ENCODE assay signal across 22 cellular contexts in genomic region chr2:235598842-235599531, GRCh38.
"Had no signal": no experiment of that assay in that cellular context is flagged by ENCODE, and none has a peak within 500 bp of the region (broad histone marks: within the 10 kb centered on the region; RNA-seq: fewer than 3 reads in every experiment).

No MANE protein-coding gene starts in this region.

- ATAC-seq: activated CD4-positive, alpha-beta T cell treated with anti-CD3 and anti-CD28 coated beads for 36 hours had no signal

- H3K36me3 Mint-ChIP-seq: activated naive CD8-positive, alpha-beta T cell treated with anti-CD3 and anti-CD28 coated beads, Interleukin-2, amount 10 ng/mL, durations not matched to agents 7 days and 5 days had no signal

- H3K4me1 ChIP-seq: adrenal gland had no signal

- H3K4me1 Mint-ChIP-seq: activated CD4-positive, alpha-beta memory T cell treated with anti-CD3 and anti-CD28 coated beads, Interleukin-2, amount 10 ng/mL, durations not matched to agents 7 days and 5 days; activated CD4-positive, alpha-beta T cell treated with anti-CD3 and anti-CD28 coated beads for 36 hours; activated naive CD8-positive, alpha-beta T cell treated with anti-CD3 and anti-CD28 coated beads, Interleukin-2, amount 10 ng/mL, durations not matched to agents 7 days and 5 days had no signal

- H3K36me3 ChIP-seq: adrenal gland, Peyer's patch had no signal

- H3K9me3 ChIP-seq: adrenal gland, Peyer's patch had no signal

- H3K27me3 Mint-ChIP-seq: activated CD4-positive, alpha-beta memory T cell treated with anti-CD3 and anti-CD28 coated beads, Interleukin-2, amount 10 ng/mL, durations not matched to agents 7 days and 5 days; activated naive CD8-positive, alpha-beta T cell treated with anti-CD3 and anti-CD28 coated beads, Interleukin-2, amount 10 ng/mL, durations not matched to agents 7 days and 5 days had no signal

- H3K27ac ChIP-seq: adrenal gland, RWPE1, VCaP had no signal

- H3K4me3 Mint-ChIP-seq: activated CD4-positive, alpha-beta memory T cell treated with anti-CD3 and anti-CD28 coated beads, Interleukin-2, amount 10 ng/mL, durations not matched to agents 7 days and 5 days; activated CD4-positive, alpha-beta T cell treated with anti-CD3 and anti-CD28 coated beads for 36 hours; activated naive CD8-positive, alpha-beta T cell treated with anti-CD3 and anti-CD28 coated beads, Interleukin-2, amount 10 ng/mL, durations not matched to agents 7 days and 5 days had no signal

- H3K27me3 ChIP-seq: adrenal gland, Peyer's patch had no signal

- H3K27ac Mint-ChIP-seq: activated CD4-positive, alpha-beta memory T cell treated with anti-CD3 and anti-CD28 coated beads, Interleukin-2, amount 10 ng/mL, durations not matched to agents 7 days and 5 days; activated CD4-positive, alpha-beta T cell treated with anti-CD3 and anti-CD28 coated beads for 36 hours; activated naive CD8-positive, alpha-beta T cell treated with anti-CD3 and anti-CD28 coated beads, Interleukin-2, amount 10 ng/mL, durations not matched to agents 7 days and 5 days had no signal

- H3K4me3 ChIP-seq: adrenal gland, Peyer's patch had no signal

- DNase-seq: activated CD4-positive, alpha-beta memory T cell treated with anti-CD3 and anti-CD28 coated beads, Interleukin-2, amount 10 ng/mL, durations not matched to agents 7 days and 5 days; activated CD4-positive, alpha-beta T cell treated with anti-CD3 and anti-CD28 coated beads for 36 hours; activated CD4-positive, alpha-beta T cell treated with anti-CD3 and anti-CD28 coated beads, Interleukin-2, amount 50 U/mL, for 1 hour; activated CD8-positive, alpha-beta memory T cell treated with anti-CD3 and anti-CD28 coated beads, Interleukin-2, amount 50 U/mL, for 4 hours; activated naive CD4-positive, alpha-beta T cell treated with anti-CD3 and anti-CD28 coated beads, Interleukin-2, amount 50 U/mL, for 16 hours; activated naive CD8-positive, alpha-beta T cell treated with anti-CD3 and anti-CD28 coated beads, Interleukin-2, amount 10 ng/mL, durations not matched to agents 7 days and 5 days; adrenal gland; aorta; central memory CD4-positive, alpha-beta T cell; KBM-7; MV-4-11; NCI-H1417 treated with DMSO at 0.1 percent for 48 hours; NCI-H1694; NCI-H2029; NCI-H510A; NK-92 treated with Interleukin-12 subunit alpha and Interleukin-12 subunit beta, amount 100 ng/mL, for 24 hours; OCI-M1; Peyer's patch; Right ventricle myocardium superior; T-helper 1 cell had no signal
